In genomic region chr13:114080739-114081561, GRCh38 we compare ENCODE assay signal across 13 cellular contexts. TPM values are rescaled to one million over a fixed set of nuclear protein-coding genes. Genes with fewer than 3 reads are reported as not detected.
A peak's percentile ranks its signal among the peaks of the same experiment; 100 is the strongest.
DNase-seq lines count a peak whose midpoint lies in the region; ATAC-seq and TF ChIP-seq lines count a peak whose summit lies in the region.
"Had no signal": no experiment of that assay in that cellular context is flagged by ENCODE, and none has a peak within 500 bp of the region (broad histone marks: within the 10 kb centered on the region; RNA-seq: fewer than 3 reads in every experiment).

No MANE protein-coding gene starts in this region.

- peaks cover 53% of the 10 kb centered on the region for H3K36me3 Mint-ChIP-seq in CD8-positive, alpha-beta T cell

- intact Hi-C loops in CD8-positive, alpha-beta T cell (cut with DNase I, micrococcal nuclease) = no loop called here
- intact Hi-C loops in left cardiac atrium (cut with DNase I) = no loop called here
- intact Hi-C loops in thyroid gland (cut with DNase I) = no loop called here

- peak overlapping the region in 5 of 11 experiments; percentile 4 to 57 (median 22); a peak in 7 of 22 replicates for H3K27ac ChIP-seq in BLaER1 treated with 17β-estradiol and CSF1 and Interleukin-3, amounts not matched to agents 10 nM and 100 nM
- H3K27ac ChIP-seq in CD8-positive, alpha-beta T cell (ENCODE audit: low read depth, low read length) = no peak overlapping the region
- no peak overlapping the region for H3K27ac ChIP-seq in thyroid gland
- H3K27ac ChIP-seq: ascending aorta had no signal

- no peak overlapping the region for H3K4me3 Mint-ChIP-seq in CD8-positive, alpha-beta T cell
- H3K4me3 Mint-ChIP-seq: memory B cell had no signal

- peaks cover 59% of the 10 kb centered on the region for H3K4me1 Mint-ChIP-seq in CD8-positive, alpha-beta T cell (ENCODE audit: low read depth)

- POLR2A ChIA-PET in CD8-positive, alpha-beta T cell (lab: Charles Lee) = no interaction called here

- H3K9me3 ChIP-seq in BLaER1 treated with 17β-estradiol and CSF1 and Interleukin-3, amounts not matched to agents 10 nM and 100 nM (replicated peaks in 1 of 11) = peaks cover 0 to 20% (median 0%) of the 10 kb centered on the region in 11 experiments; a peak in 8 of 22 replicates
- H3K9me3 ChIP-seq in CD8-positive, alpha-beta T cell (ENCODE audit: low read length) = no peaks in the 10 kb centered on the region
- H3K9me3 ChIP-seq in thyroid gland = no peaks in the 10 kb centered on the region
- H3K9me3 ChIP-seq: ascending aorta had no signal

- ATAC-seq in CD8-positive, alpha-beta T cell = no peak
- ATAC-seq in left cardiac atrium = no peak
- ATAC-seq in omental fat pad (ENCODE audit: low FRiP score) = no peak
- ATAC-seq: GM12878 had no signal

- WGBS in thyroid gland, 2 donors = 92 to 95% methylated on average over 24 to 26 of the region's 34 CpGs

- H3K27ac Mint-ChIP-seq in CD8-positive, alpha-beta T cell = peak overlapping the region; percentile 81
- H3K27ac Mint-ChIP-seq: memory B cell had no signal

- H3K9me3 Mint-ChIP-seq in CD8-positive, alpha-beta T cell = no peaks in the 10 kb centered on the region
- H3K9me3 Mint-ChIP-seq: memory B cell had no signal

- no peak overlapping the region for H3K4me3 ChIP-seq in BLaER1 treated with 17β-estradiol and CSF1 and Interleukin-3, amounts not matched to agents 10 nM and 100 nM
- no peak overlapping the region for H3K4me3 ChIP-seq in CD8-positive, alpha-beta T cell (ENCODE audit: low read depth, low read length)
- no peak overlapping the region for H3K4me3 ChIP-seq in thyroid gland (replicated peaks in 1 of 3)
- H3K4me3 ChIP-seq: ascending aorta, GM12878 had no signal

- DNase-seq in CD8-positive, alpha-beta T cell = no peak
- DNase-seq in left cardiac atrium = peak; percentile 20
- DNase-seq in omental fat pad (ENCODE audit: low spot score) = peak; percentile 18
- DNase-seq in NOMO-1 treated with dmso at 0.1 percent for 144 hours (lab: John Stamatoyannopoulos, UW; ENCODE audit: unreplicated experiment) = no peak
- no peak for DNase-seq in thyroid gland
- DNase-seq in COR-L47 (lab: John Stamatoyannopoulos, UW) = no peak
- DNase-seq: C1 segment of cervical spinal cord; MM.1S; stimulated activated CD4-positive, alpha-beta T cell treated with anti-CD3 and anti-CD28 coated beads, Interleukin-1b, Interleukin-23, amount 100 ng/mL, for 48 hours had no signal

- peak overlapping the region in 7 of 11 experiments; percentile 13 to 73 (median 44); a peak in 7 of 22 replicates for H3K4me2 ChIP-seq in BLaER1 treated with 17β-estradiol and CSF1 and Interleukin-3, amounts not matched to agents 10 nM and 100 nM

- H3K36me3 ChIP-seq in BLaER1 treated with 17β-estradiol and CSF1 and Interleukin-3, amounts not matched to agents 10 nM and 100 nM = peaks cover 5 to 43% (median 21%) of the 10 kb centered on the region in 11 experiments; a peak in 18 of 22 replicates
- H3K36me3 ChIP-seq in CD8-positive, alpha-beta T cell (ENCODE audit: insufficient read depth, low read length) = peaks cover 23% of the 10 kb centered on the region
- no peaks in the 10 kb centered on the region for H3K36me3 ChIP-seq in thyroid gland

- peaks cover 65 to 75% (median 70%) of the 10 kb centered on the region in 11 experiments for H4K20me1 ChIP-seq in BLaER1 treated with 17β-estradiol and CSF1 and Interleukin-3, amounts not matched to agents 10 nM and 100 nM

- peaks cover 36 to 65% (median 57%) of the 10 kb centered on the region in 10 experiments for H3K4me1 ChIP-seq in BLaER1 treated with 17β-estradiol and CSF1 and Interleukin-3, amounts not matched to agents 10 nM and 100 nM
- H3K4me1 ChIP-seq in CD8-positive, alpha-beta T cell (ENCODE audit: insufficient read depth, low read length) = peaks cover 61% of the 10 kb centered on the region
- H3K4me1 ChIP-seq in thyroid gland = peaks cover 9 to 13% of the 10 kb centered on the region in 2 donors

- TF ChIP-seq CTCF in CD8-positive, alpha-beta T cell (IDR thresholded peaks at IDR 0.05) = no peak
- TF ChIP-seq CTCF in omental fat pad (IDR thresholded peaks at IDR 0.05) (no peak), thyroid gland (IDR thresholded peaks at IDR 0.05) (no peak)

- no peaks in the 10 kb centered on the region for H3K27me3 ChIP-seq in BLaER1 treated with 17β-estradiol and CSF1 and Interleukin-3, amounts not matched to agents 10 nM and 100 nM
- no peaks in the 10 kb centered on the region for H3K27me3 ChIP-seq in CD8-positive, alpha-beta T cell (ENCODE audit: insufficient read depth, low read length)
- no peaks in the 10 kb centered on the region for H3K27me3 ChIP-seq in thyroid gland
- H3K27me3 ChIP-seq: ascending aorta had no signal

- no peaks in the 10 kb centered on the region for H3K27me3 Mint-ChIP-seq in CD8-positive, alpha-beta T cell (ENCODE audit: low read depth)
- H3K27me3 Mint-ChIP-seq: memory B cell had no signal

- no peak for TF ChIP-seq POLR2A in thyroid gland (IDR thresholded peaks at IDR 0.05)

- 0 out of 22 replicates have a peak overlapping the region, but pooled peaks of 3 of the 11 experiments have one; percentile 23 to 35 (median 27) for H3K9ac ChIP-seq in BLaER1 treated with 17β-estradiol and CSF1 and Interleukin-3, amounts not matched to agents 10 nM and 100 nM

- CTCF ChIA-PET in CD8-positive, alpha-beta T cell (lab: Charles Lee) = no interaction called here

RNA-seq across cellular contexts. Expression of gene RASA3, which starts 51.5 kb away (rescaled TPM):
- 100 to 1,000 TPM; 144 TPM for total RNA-seq in CD8-positive, alpha-beta T cell
- total RNA-seq in left cardiac atrium = 10 to 100 TPM; 19.9 to 20.1 TPM
- 10 to 100 TPM; 28.1 to 73.4 (median 56.8) TPM for total RNA-seq in omental fat pad
- 10 to 100 TPM; 22.3 to 32.3 (median 25.5) TPM for total RNA-seq in thyroid gland

Comparison
In these comparisons a context has a peak if more than half of its experiments do, and no peak if none do; other contexts are left out.
1. DNase-seq: peak in left cardiac atrium (single experiment) and omental fat pad (single experiment); none in CD8-positive, alpha-beta T cell (0 of 7), NOMO-1 treated with dmso at 0.1 percent for 144 hours (single experiment), thyroid gland (0 of 2) and COR-L47 (single experiment).